1 cellular context compared by ENCODE assay signal in genomic region chr9:130345009-130345992, GRCh38.
TF ChIP-seq lines count a peak whose summit lies in the region.

No MANE protein-coding gene starts in this region.

TF ChIP-seq in K562, 482 proteins besides CTCF, POLR2A, EP300 and RAD21 (continued from another document):
- no peak for TF ChIP-seq CLOCK (CRISPR knock-in tag; IDR thresholded peaks at IDR 0.05; ENCODE audit: borderline replicate concordance)
- no peak for TF ChIP-seq E2F1 (CRISPR knock-in tag; IDR thresholded peaks at IDR 0.05)
- TF ChIP-seq THRB (CRISPR knock-in tag; conservative IDR thresholded peaks at IDR 0.05), result peak; percentile 22; the same call in 1 of the 2 replicates
- no peak for TF ChIP-seq BACH1 (tag; IDR thresholded peaks at IDR 0.05)
- 0 out of 2 replicates have a peak, but pooled peaks have one; percentile 7 for TF ChIP-seq BCOR (IDR thresholded peaks at IDR 0.05)
- TF ChIP-seq ATF7 (IDR thresholded peaks at IDR 0.05), result no peak
- no peak for TF ChIP-seq POLR2B (IDR thresholded peaks at IDR 0.05; ENCODE audit: low read depth, partially characterized antibody)
- TF ChIP-seq ZEB2 (IDR thresholded peaks at IDR 0.05), result no peak
- TF ChIP-seq, protein P1, sequence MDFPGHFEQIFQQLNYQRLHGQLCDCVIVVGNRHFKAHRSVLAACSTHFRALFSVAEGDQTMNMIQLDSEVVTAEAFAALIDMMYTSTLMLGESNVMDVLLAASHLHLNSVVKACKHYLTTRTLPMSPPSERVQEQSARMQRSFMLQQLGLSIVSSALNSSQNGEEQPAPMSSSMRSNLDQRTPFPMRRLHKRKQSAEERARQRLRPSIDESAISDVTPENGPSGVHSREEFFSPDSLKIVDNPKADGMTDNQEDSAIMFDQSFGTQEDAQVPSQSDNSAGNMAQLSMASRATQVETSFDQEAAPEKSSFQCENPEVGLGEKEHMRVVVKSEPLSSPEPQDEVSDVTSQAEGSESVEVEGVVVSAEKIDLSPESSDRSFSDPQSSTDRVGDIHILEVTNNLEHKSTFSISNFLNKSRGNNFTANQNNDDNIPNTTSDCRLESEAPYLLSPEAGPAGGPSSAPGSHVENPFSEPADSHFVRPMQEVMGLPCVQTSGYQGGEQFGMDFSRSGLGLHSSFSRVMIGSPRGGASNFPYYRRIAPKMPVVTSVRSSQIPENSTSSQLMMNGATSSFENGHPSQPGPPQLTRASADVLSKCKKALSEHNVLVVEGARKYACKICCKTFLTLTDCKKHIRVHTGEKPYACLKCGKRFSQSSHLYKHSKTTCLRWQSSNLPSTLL (IDR thresholded peaks at IDR 0.05), result no peak
- no peak for TF ChIP-seq SP1 (CRISPR knock-in tag; IDR thresholded peaks at IDR 0.05)
- no peak for TF ChIP-seq HDAC3 (IDR thresholded peaks at IDR 0.05; ENCODE audit: borderline replicate concordance, partially characterized antibody)
- TF ChIP-seq EP400 (IDR thresholded peaks at IDR 0.05), result no peak
- TF ChIP-seq, protein P2, sequence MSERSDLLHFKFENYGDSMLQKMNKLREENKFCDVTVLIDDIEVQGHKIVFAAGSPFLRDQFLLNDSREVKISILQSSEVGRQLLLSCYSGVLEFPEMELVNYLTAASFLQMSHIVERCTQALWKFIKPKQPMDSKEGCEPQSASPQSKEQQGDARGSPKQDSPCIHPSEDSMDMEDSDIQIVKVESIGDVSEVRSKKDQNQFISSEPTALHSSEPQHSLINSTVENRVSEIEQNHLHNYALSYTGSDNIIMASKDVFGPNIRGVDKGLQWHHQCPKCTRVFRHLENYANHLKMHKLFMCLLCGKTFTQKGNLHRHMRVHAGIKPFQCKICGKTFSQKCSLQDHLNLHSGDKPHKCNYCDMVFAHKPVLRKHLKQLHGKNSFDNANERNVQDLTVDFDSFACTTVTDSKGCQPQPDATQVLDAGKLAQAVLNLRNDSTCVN (CRISPR knock-in tag; IDR thresholded peaks at IDR 0.05), result no peak; the same call in 1 of the 2 replicates
- TF ChIP-seq SMARCB1 (IDR thresholded peaks at IDR 0.05; ENCODE audit: insufficient read length, low read depth), result no peak
- 0 out of 2 replicates have a peak, but pooled peaks have one; percentile 7 for TF ChIP-seq FOXP4 (CRISPR knock-in tag; IDR thresholded peaks at IDR 0.05; ENCODE audit: borderline replicate concordance)
- TF ChIP-seq SMARCC2 (IDR thresholded peaks at IDR 0.05; ENCODE audit: low read depth), result no peak
- TF ChIP-seq KDM2B (CRISPR knock-in tag; IDR thresholded peaks at IDR 0.05), result no peak
- TF ChIP-seq YBX1 (IDR thresholded peaks at IDR 0.05), result no peak
- TF ChIP-seq CXXC5 (CRISPR knock-in tag; IDR thresholded peaks at IDR 0.05), result no peak
- no peak for TF ChIP-seq GTF3C2 (IDR thresholded peaks at IDR 0.05; ENCODE audit: borderline replicate concordance, extremely low read depth, insufficient read length)
- TF ChIP-seq CREB5 (CRISPR knock-in tag; IDR thresholded peaks at IDR 0.05), result no peak
- no peak for TF ChIP-seq RFX7 (CRISPR knock-in tag; IDR thresholded peaks at IDR 0.05)
- TF ChIP-seq ZFP1 (CRISPR knock-in tag; IDR thresholded peaks at IDR 0.05), result no peak
- TF ChIP-seq, protein P3, sequence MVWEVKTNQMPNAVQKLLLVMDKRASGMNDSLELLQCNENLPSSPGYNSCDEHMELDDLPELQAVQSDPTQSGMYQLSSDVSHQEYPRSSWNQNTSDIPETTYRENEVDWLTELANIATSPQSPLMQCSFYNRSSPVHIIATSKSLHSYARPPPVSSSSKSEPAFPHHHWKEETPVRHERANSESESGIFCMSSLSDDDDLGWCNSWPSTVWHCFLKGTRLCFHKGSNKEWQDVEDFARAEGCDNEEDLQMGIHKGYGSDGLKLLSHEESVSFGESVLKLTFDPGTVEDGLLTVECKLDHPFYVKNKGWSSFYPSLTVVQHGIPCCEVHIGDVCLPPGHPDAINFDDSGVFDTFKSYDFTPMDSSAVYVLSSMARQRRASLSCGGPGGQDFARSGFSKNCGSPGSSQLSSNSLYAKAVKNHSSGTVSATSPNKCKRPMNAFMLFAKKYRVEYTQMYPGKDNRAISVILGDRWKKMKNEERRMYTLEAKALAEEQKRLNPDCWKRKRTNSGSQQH (CRISPR knock-in tag; IDR thresholded peaks at IDR 0.05), result peak; percentile 45; the same call in 1 of the 2 replicates
- TF ChIP-seq ARID1B (IDR thresholded peaks at IDR 0.05), result no peak; the same call in 1 of the 2 replicates
- no peak for TF ChIP-seq SMARCA5 (IDR thresholded peaks at IDR 0.05)
- TF ChIP-seq ZNF57 (CRISPR knock-in tag; IDR thresholded peaks at IDR 0.05), result no peak
- TF ChIP-seq ELF4 (CRISPR knock-in tag; IDR thresholded peaks at IDR 0.05), result peak; percentile 14; the same call in 1 of the 2 replicates
- no peak for TF ChIP-seq MTA3 (IDR thresholded peaks at IDR 0.05; ENCODE audit: borderline replicate concordance)
- 0 out of 2 replicates have a peak, but pooled peaks have one; percentile 34 for TF ChIP-seq MAX (CRISPR knock-in tag; IDR thresholded peaks at IDR 0.05)
- TF ChIP-seq GABPB1 (CRISPR knock-in tag; IDR thresholded peaks at IDR 0.05), result no peak
- no peak for TF ChIP-seq TRIM28 (IDR thresholded peaks at IDR 0.05)
- no peak for TF ChIP-seq TEAD1 (CRISPR knock-in tag; IDR thresholded peaks at IDR 0.05)
- TF ChIP-seq STAT6 (CRISPR knock-in tag; IDR thresholded peaks at IDR 0.05), result no peak
- no peak for TF ChIP-seq KLF1 (tag; IDR thresholded peaks at IDR 0.05)
